2 cellular contexts compared by ENCODE assay signal in genomic region chr17:78709688-78710290, GRCh38.
A peak's percentile ranks its signal among the peaks of the same experiment; 100 is the strongest.
TF ChIP-seq lines count a peak whose summit lies in the region.

No MANE protein-coding gene starts in this region.

TF ChIP-seq in SK-N-SH, 30 proteins besides CTCF, POLR2A, EP300 and RAD21 (continued from another document):
- TF ChIP-seq ZBTB33 (IDR thresholded peaks at IDR 0.05; ENCODE audit: borderline replicate concordance, low read depth) (no peak), REST (IDR thresholded peaks at IDR 0.05; ENCODE audit: low read depth, low read length) (no peak), GATA2 (CRISPR knock-in tag; IDR thresholded peaks at IDR 0.05) (peak; percentile 66), FOSL2 (IDR thresholded peaks at IDR 0.05; ENCODE audit: borderline replicate concordance, low read depth) (no peak), SMC3 (IDR thresholded peaks at IDR 0.05; ENCODE audit: low read depth, low read length) (no peak), EZH2phosphoT487 (IDR thresholded peaks at IDR 0.05; ENCODE audit: borderline replicate concordance, low read depth) (no peak)

TF ChIP-seq in K562, 482 proteins besides CTCF, POLR2A, EP300 and RAD21 (continued from another document):
- no peak for TF ChIP-seq PBX2 (CRISPR knock-in tag; IDR thresholded peaks at IDR 0.05; ENCODE audit: low read depth)
- TF ChIP-seq PBX2 (tag; conservative IDR thresholded peaks at IDR 0.05; ENCODE audit: low read depth): peak; percentile 79
- TF ChIP-seq L3MBTL2 (IDR thresholded peaks at IDR 0.05): 0 out of 2 replicates have a peak, but pooled peaks have one; percentile 14
- TF ChIP-seq MEIS2 (IDR thresholded peaks at IDR 0.05; ENCODE audit: partially characterized antibody): peak; percentile 91
- TF ChIP-seq PML (IDR thresholded peaks at IDR 0.05; ENCODE audit: low read length): no peak
- TF ChIP-seq TBL1XR1 (IDR thresholded peaks at IDR 0.05; ENCODE audit: low read length in 2 of 2): 0 out of 4 replicates have a peak, but pooled peaks of 1 of the 2 experiments have one; percentile 24
- TF ChIP-seq TEAD4 (IDR thresholded peaks at IDR 0.05; ENCODE audit: low read length): peak; percentile 8; the same call in 1 of the 2 replicates
- no peak for TF ChIP-seq TEAD4 (CRISPR knock-in tag; IDR thresholded peaks at IDR 0.05; ENCODE audit: borderline replicate concordance)
- TF ChIP-seq KLF13 (tag; IDR thresholded peaks at IDR 0.05; ENCODE audit: borderline replicate concordance, low read depth): no peak
- no peak for TF ChIP-seq ZNF696 (CRISPR knock-in tag; conservative IDR thresholded peaks at IDR 0.05)
- TF ChIP-seq BHLHE40 (IDR thresholded peaks at IDR 0.05; ENCODE audit: low read length): no peak
- TF ChIP-seq CTBP1 (IDR thresholded peaks at IDR 0.05; ENCODE audit: borderline replicate concordance): peak; percentile 29; the same call in 1 of the 2 replicates
- TF ChIP-seq RCOR1 (IDR thresholded peaks at IDR 0.05; ENCODE audit: borderline replicate concordance in 1 of 2, low read depth in 2 of 2, low read length in 2 of 2): peak in 1 of 2 experiments; percentile 53; a peak in 1 of 4 replicates
- TF ChIP-seq SOX6 (IDR thresholded peaks at IDR 0.05): 0 out of 2 replicates have a peak, but pooled peaks have one; percentile 48
- TF ChIP-seq ZKSCAN1 (IDR thresholded peaks at IDR 0.05; ENCODE audit: low read depth, low read length): no peak
- TF ChIP-seq ZBTB49 (CRISPR knock-in tag; IDR thresholded peaks at IDR 0.05; ENCODE audit: borderline replicate concordance): no peak
- no peak for TF ChIP-seq SRSF9 (IDR thresholded peaks at IDR 0.05; ENCODE audit: borderline replicate concordance, low read depth, low read length)
- no peak for TF ChIP-seq ZNF551 (CRISPR knock-in tag; IDR thresholded peaks at IDR 0.05)
- no peak for TF ChIP-seq TAF7 (tag; IDR thresholded peaks at IDR 0.05)
- TF ChIP-seq PKNOX1 (IDR thresholded peaks at IDR 0.05): peak; percentile 58; the same call in 1 of the 2 replicates
- no peak for TF ChIP-seq NR2C2 (CRISPR knock-in tag; IDR thresholded peaks at IDR 0.05)
- peak; percentile 23; the same call in 1 of the 2 replicates for TF ChIP-seq NR2C2 (tag; IDR thresholded peaks at IDR 0.05)
- no peak for TF ChIP-seq ZC3H8 (IDR thresholded peaks at IDR 0.05)
- TF ChIP-seq ZFP91 (CRISPR knock-in tag; IDR thresholded peaks at IDR 0.05): no peak
- no peak for TF ChIP-seq ELF2 (CRISPR knock-in tag; IDR thresholded peaks at IDR 0.05)
- TF ChIP-seq SMARCA4 (IDR thresholded peaks at IDR 0.05): peak; percentile 36; the same call in 1 of the 2 replicates
- TF ChIP-seq NR2F6 (CRISPR knock-in tag; IDR thresholded peaks at IDR 0.05): no peak
- TF ChIP-seq BMI1 (IDR thresholded peaks at IDR 0.05; ENCODE audit: low read length): no peak
